Comparison of ENCODE assay signal across 11 cellular contexts in genomic region chr1:206513312-206514111, GRCh38. TPM values are rescaled to one million over a fixed set of nuclear protein-coding genes. Genes with fewer than 3 reads are reported as not detected.
DNase-seq lines count a peak whose midpoint lies in the region; ATAC-seq, FAIRE-seq and TF ChIP-seq lines count a peak whose summit lies in the region.
"Had no signal": no experiment of that assay in that cellular context is flagged by ENCODE, and none has a peak within 500 bp of the region (broad histone marks: within the 10 kb centered on the region; RNA-seq: fewer than 3 reads in every experiment).

No MANE protein-coding gene starts in this region.

- no peak for TF ChIP-seq CTCF in thoracic aorta (IDR thresholded peaks at IDR 0.05)
- TF ChIP-seq CTCF in GM13976 (IDR thresholded peaks at IDR 0.05; ENCODE audit: borderline replicate concordance, control extremely low read depth, extremely low read depth, insufficient read depth, missing control alignments): no peak

- in situ Hi-C loops in G401 (cut with HindIII; ENCODE audit: low sequenced_read_pairs): no loop called here
- in situ Hi-C loops in GM13976 (cut with MboI; ENCODE audit: low sequenced_read_pairs, unreplicated experiment): no loop called here

- H3K4me1 ChIP-seq in right cardiac atrium (ENCODE audit: control insufficient read depth, insufficient read depth, low read length) (peaks cover 3% of the 10 kb centered on the region), thoracic aorta (ENCODE audit: control insufficient read depth in 1 of 2, low read depth in 2 of 2) (peaks cover 14 to 31% of the 10 kb centered on the region in 2 donors)

- H3K9me3 ChIP-seq in right cardiac atrium (ENCODE audit: control insufficient read depth, low read length) (no peaks in the 10 kb centered on the region), thoracic aorta (no peaks in the 10 kb centered on the region)

- ATAC-seq in right cardiac atrium: peak; percentile 88
- peak; percentile 44 for ATAC-seq in thoracic aorta (ENCODE audit: insufficient number of reproducible peaks, low FRiP score, low read depth)
- ATAC-seq in GM18519 (IDR thresholded peaks at IDR 0.05; ENCODE audit: low FRiP score, unreplicated experiment): no peak
- no peak for ATAC-seq in GM21381 (IDR thresholded peaks at IDR 0.05; ENCODE audit: unreplicated experiment)

- H3K27me3 ChIP-seq in right cardiac atrium (ENCODE audit: control insufficient read depth, insufficient read depth): no peaks in the 10 kb centered on the region
- H3K27me3 ChIP-seq in thoracic aorta (replicated peaks; ENCODE audit: insufficient read depth): no peaks in the 10 kb centered on the region

- H3K4me3 ChIP-seq in right cardiac atrium (ENCODE audit: low read length) (no peak overlapping the region), thoracic aorta (peak overlapping the region; percentile 15)

- TF ChIP-seq POLR2A in H54 (IDR thresholded peaks at IDR 0.05; ENCODE audit: low read depth, low read length): no peak

- H3K27ac ChIP-seq in right cardiac atrium (ENCODE audit: low read length) (no peak overlapping the region), thoracic aorta (peak overlapping the region in 1 of 2 donors; percentile 38)

- DNase-seq in H54 (ENCODE audit: insufficient read length, low spot score): peak; percentile 84
- DNase-seq in amniotic stem cell (lab: John Stamatoyannopoulos, UW): peak; percentile 70
- DNase-seq in right cardiac atrium: peak; percentile 83 to 90 (median 89)
- DNase-seq in thoracic aorta (ENCODE audit: low spot score): peak; percentile 72
- DNase-seq in G401 (ENCODE audit: low spot score): no peak
- DNase-seq in GM13976 (ENCODE audit: low spot score): no peak
- DNase-seq: activated gamma-delta T cell treated with Interleukin-2 at 50 U/mL for 16 hours, MV-4-11 had no signal

- H3K36me3 ChIP-seq in thoracic aorta: no peaks in the 10 kb centered on the region

- FAIRE-seq in H54 (lab: Jason Lieb, UNC): no peak
- FAIRE-seq: islet of Langerhans had no signal

- intact Hi-C loops in right cardiac atrium (cut with DNase I): no loop called here

- 48% methylated on average over 11 of the region's 11 CpGs for WGBS in right cardiac atrium

RNA-seq across cellular contexts. Expression of gene RASSF5, which starts 6.2 kb away (rescaled TPM):
- total RNA-seq in right cardiac atrium (10 to 100 TPM; 17.4 to 29.0 (median 22.0) TPM), thoracic aorta (10 to 100 TPM; 21.7 to 22.8 TPM)
- 9.3 TPM for polyA plus RNA-seq in right cardiac atrium
- 0.68 TPM in 1 of 2 replicates, not detected in the other for total RNA-seq in G401 (2014; rRNA removed; shearing (Covaris generic))

RNA-seq across cellular contexts. Expression of gene IKBKE, which starts 43.2 kb away (rescaled TPM):
- 1 to 10 TPM; 1.1 to 2.0 (median 1.5) TPM for total RNA-seq in right cardiac atrium
- polyA plus RNA-seq in right cardiac atrium: 0.54 TPM
- total RNA-seq in thoracic aorta: 10 to 100 TPM in 1 of 2 donors, 1 to 10 TPM in 1; 5.8 to 16.1 TPM
- total RNA-seq in G401 (2014; rRNA removed; shearing (Covaris generic)): 12.7 and 27.8 TPM in 2 replicates

Comparison
In these comparisons a context has a peak if more than half of its experiments do, and no peak if none do; other contexts are left out.
1. DNase-seq: peak in H54 (single experiment), amniotic stem cell (single experiment), right cardiac atrium (3 of 3) and thoracic aorta (single experiment); none in G401 (single experiment) and GM13976 (single experiment).
2. ATAC-seq: peak in right cardiac atrium (2 of 2) and thoracic aorta (single experiment); none in GM18519 (single experiment) and GM21381 (single experiment).
3. RNA of gene RASSF5, which starts 6.2 kb away (total RNA-seq): 17.4 to 29.0 TPM in right cardiac atrium and 21.7 to 22.8 TPM in thoracic aorta; 0.68 TPM in G401; every median in the first group is over 10 times any median in the second.